In genomic region chr16:57999366-57999970, GRCh38 we compare ENCODE assay signal across 1 cellular context.
TF ChIP-seq lines count a peak whose summit lies in the region.

No MANE protein-coding gene starts in this region.

TF ChIP-seq in HepG2, 621 proteins besides CTCF, POLR2A, EP300 and RAD21 (continued from another document):
- TF ChIP-seq AHDC1 (CRISPR knock-in tag; IDR thresholded peaks at IDR 0.05; ENCODE audit: borderline replicate concordance), result no peak
- TF ChIP-seq ZNF580 (CRISPR knock-in tag; IDR thresholded peaks at IDR 0.05; ENCODE audit: borderline replicate concordance, low read depth), result 0 out of 2 replicates have a peak, but pooled peaks have one; percentile 57
- no peak for TF ChIP-seq FLYWCH1 (CRISPR knock-in tag; IDR thresholded peaks at IDR 0.05)
- no peak for TF ChIP-seq ZNF44 (CRISPR knock-in tag; IDR thresholded peaks at IDR 0.05)
- 0 out of 2 replicates have a peak, but pooled peaks have one; percentile 5 for TF ChIP-seq ZNF687 (CRISPR knock-in tag; IDR thresholded peaks at IDR 0.05)
- no peak for TF ChIP-seq ZNF879 (CRISPR knock-in tag; IDR thresholded peaks at IDR 0.05)
- peak; percentile 18; the same call in 1 of the 2 replicates for TF ChIP-seq ZNF225 (CRISPR knock-in tag; IDR thresholded peaks at IDR 0.05)
- TF ChIP-seq ZFP91 (CRISPR knock-in tag; IDR thresholded peaks at IDR 0.05; ENCODE audit: borderline replicate concordance), result 0 out of 2 replicates have a peak, but pooled peaks have one; percentile 45
- peak; percentile 38; the same call in 1 of the 2 replicates for TF ChIP-seq ZBTB1 (CRISPR knock-in tag; IDR thresholded peaks at IDR 0.05; ENCODE audit: borderline replicate concordance)
- 0 out of 2 replicates have a peak, but pooled peaks have one; percentile 15 for TF ChIP-seq HDAC2 (CRISPR knock-in tag; IDR thresholded peaks at IDR 0.05)
- 0 out of 2 replicates have a peak, but pooled peaks have one; percentile 36 for TF ChIP-seq BRD4 (CRISPR knock-in tag; IDR thresholded peaks at IDR 0.05)
